ENCODE assay signal across 22 cellular contexts in the genomic region with DNA sequence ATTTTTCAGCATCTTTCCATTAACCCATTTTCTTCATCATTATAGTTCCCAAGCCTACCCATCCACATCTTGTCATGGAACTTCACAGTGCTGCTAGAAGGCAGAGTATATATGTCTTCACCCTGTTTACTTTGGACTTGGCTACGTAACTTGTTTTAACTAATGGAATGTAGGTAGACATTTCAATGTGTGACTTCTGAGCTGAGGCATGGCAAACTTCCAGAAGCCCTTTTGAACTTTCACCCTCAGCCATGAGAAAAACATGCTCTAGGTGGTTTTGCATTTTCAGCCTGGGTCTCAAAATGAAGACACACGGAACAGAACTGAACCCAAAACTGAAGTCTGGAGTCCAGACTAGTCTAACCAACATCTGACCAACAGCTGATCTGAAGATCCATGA. TPM values are rescaled to one million over a fixed set of nuclear protein-coding genes. Genes with fewer than 3 reads are reported as not detected.
A peak's percentile ranks its signal among the peaks of the same experiment; 100 is the strongest.
DNase-seq lines count a peak whose midpoint lies in the region; ATAC-seq and TF ChIP-seq lines count a peak whose summit lies in the region.
"Had no signal": no experiment of that assay in that cellular context is flagged by ENCODE, and none has a peak within 500 bp of the region (broad histone marks: within the 10 kb centered on the region; RNA-seq: fewer than 3 reads in every experiment).

No MANE protein-coding gene starts in this region.

- WGBS in mammary epithelial cell (ENCODE audit: low coverage, missing lambda C conversion rate) = 92% methylated on average over 2 of the region's 2 CpGs
- 88 to 90% (median 90%) methylated on average over 2 of the region's 2 CpGs for WGBS in psoas muscle, 3 donors

- no peak for ATAC-seq in psoas muscle
- ATAC-seq: activated CD4-positive, CD25-positive, alpha-beta regulatory T cell treated with anti-CD3 and anti-CD28 coated beads, Interleukin-2, amount 50 U/mL, for 24 hours; stimulated activated memory B cell treated with anti-CD40 and anti-IgM and Interleukin-4, amounts not matched to agents 10 μg/mL and 1 μg/mL and 100 μg/mL, for 72 hours had no signal

- no peaks in the 10 kb centered on the region for H3K9me2 ChIP-seq in SU-DHL-6 (replicated peaks; ENCODE audit: insufficient read depth, low read length)

- H3F3A ChIP-seq in SU-DHL-6 (ENCODE audit: insufficient read depth) = peaks cover 6% of the 10 kb centered on the region

- peaks cover 26% of the 10 kb centered on the region for H3K79me2 ChIP-seq in mammary epithelial cell (ENCODE audit: insufficient read depth, low read length)
- peaks cover 39% of the 10 kb centered on the region for H3K79me2 ChIP-seq in SU-DHL-6 (ENCODE audit: insufficient read depth, low read length)

- H2AFZ ChIP-seq in mammary epithelial cell (ENCODE audit: low read depth, low read length) = no peak overlapping the region
- H2AFZ ChIP-seq in SU-DHL-6 (ENCODE audit: low read depth, low read length, severe bottlenecking) = no peak overlapping the region

- CTCF ChIA-PET in mammary epithelial cell (lab: Charles Lee; ENCODE audit: low non-redundant PET) = no interaction called here

- no TSS peak for BruUV-seq in mammary epithelial cell (replicated peaks; lab: Mats Ljungman, UMichigan)

- H3K27me3 ChIP-seq in mammary epithelial cell (ENCODE audit: insufficient read depth, low read length) (no peaks in the 10 kb centered on the region), SU-DHL-6 (ENCODE audit: low read length) (no peaks in the 10 kb centered on the region), psoas muscle (ENCODE audit: insufficient read depth in 3 of 3, low read length in 2 of 3) (no peaks in the 10 kb centered on the region)
- H3K27me3 ChIP-seq: BLaER1, dorsolateral prefrontal cortex had no signal

- H4K20me1 ChIP-seq in mammary epithelial cell (ENCODE audit: insufficient read depth, low read length) (no peaks in the 10 kb centered on the region), SU-DHL-6 (ENCODE audit: low read depth, low read length) (no peaks in the 10 kb centered on the region)
- H4K20me1 ChIP-seq: BLaER1 had no signal

- TF ChIP-seq CTCF in mammary epithelial cell (conservative IDR thresholded peaks at IDR 0.05 in 1 of 2, IDR thresholded peaks at IDR 0.05 in 1 of 2; ENCODE audit: extremely low read depth in 1 of 2, insufficient read depth in 1 of 2, low read depth in 1 of 2, low read length in 2 of 2) (no peak), SU-DHL-6 (IDR thresholded peaks at IDR 0.05; ENCODE audit: insufficient read depth, low read length, poor library complexity, severe bottlenecking) (no peak), fibroblast of pulmonary artery (IDR thresholded peaks at IDR 0.05; ENCODE audit: low read length, missing control alignments) (no peak), retinal pigment epithelial cell (conservative IDR thresholded peaks at IDR 0.05; ENCODE audit: low read depth, low read length) (no peak), psoas muscle (IDR thresholded peaks at IDR 0.05) (no peak)

- no peak overlapping the region for H3K27ac ChIP-seq in mammary epithelial cell (ENCODE audit: insufficient read depth, low read depth, low read length)
- no peak overlapping the region for H3K27ac ChIP-seq in SU-DHL-6 (ENCODE audit: low read depth, low read length)
- H3K27ac ChIP-seq in psoas muscle = no peak overlapping the region
- H3K27ac ChIP-seq: BLaER1, dorsolateral prefrontal cortex had no signal

- H3K4me1 ChIP-seq in mammary epithelial cell (ENCODE audit: insufficient read depth, low read length) (peaks cover 6% of the 10 kb centered on the region), psoas muscle (peaks cover 5% of the 10 kb centered on the region)

- H3K9ac ChIP-seq in mammary epithelial cell (ENCODE audit: insufficient read depth, low read length) = no peak overlapping the region
- H3K9ac ChIP-seq in SU-DHL-6 (ENCODE audit: low read length) = no peak overlapping the region
- H3K9ac ChIP-seq: BLaER1 had no signal

- dilution Hi-C loops in mammary epithelial cell (cut with HindIII; ENCODE audit: low sequenced_read_pairs) = no loop called here

- H3K36me3 ChIP-seq in mammary epithelial cell (ENCODE audit: insufficient read depth, low read length) = peaks cover 3% of the 10 kb centered on the region
- H3K36me3 ChIP-seq in SU-DHL-6 (ENCODE audit: low read length) = peaks cover 22% of the 10 kb centered on the region; the same call in 1 of the 2 replicates
- H3K36me3 ChIP-seq in psoas muscle (ENCODE audit: insufficient read depth in 1 of 2, low read depth in 1 of 2) = peaks cover 0 to 24% of the 10 kb centered on the region in 2 donors

- H3K4me3 ChIP-seq in mammary epithelial cell (replicated peaks in 1 of 3; ENCODE audit: insufficient read depth in 1 of 3, low read depth in 2 of 3, low read length in 3 of 3) (no peak overlapping the region), SU-DHL-6 (ENCODE audit: insufficient read depth, low read length, poor library complexity, severe bottlenecking) (no peak overlapping the region), fibroblast of pulmonary artery (replicated peaks; ENCODE audit: low read depth, low read length) (no peak overlapping the region), retinal pigment epithelial cell (ENCODE audit: low read length) (no peak overlapping the region), psoas muscle (no peak overlapping the region)
- H3K4me3 ChIP-seq: BLaER1 had no signal

- H3K4me2 ChIP-seq in mammary epithelial cell (ENCODE audit: insufficient read depth, low read depth, low read length) (no peak overlapping the region), SU-DHL-6 (ENCODE audit: low read depth, low read length, poor library complexity, severe bottlenecking) (peak overlapping the region; percentile 66)
- H3K4me2 ChIP-seq: BLaER1 had no signal

- H3K9me3 ChIP-seq in mammary epithelial cell (replicated peaks; ENCODE audit: insufficient read depth, low read length) (no peaks in the 10 kb centered on the region), SU-DHL-6 (ENCODE audit: insufficient read depth, low read length) (no peaks in the 10 kb centered on the region), psoas muscle (no peaks in the 10 kb centered on the region)

- DNase-seq in T47D (ENCODE audit: low read depth in 1 of 2, low spot score in 1 of 2) = peak; percentile 1 to 54
- DNase-seq in mammary epithelial cell = no peak
- DNase-seq in fibroblast of pulmonary artery (ENCODE audit: low read depth) = peak; percentile 13
- DNase-seq in retinal pigment epithelial cell (ENCODE audit: low read depth) = peak; percentile 13
- DNase-seq in DMS153 (lab: John Stamatoyannopoulos, UW) = no peak
- DNase-seq in psoas muscle = no peak
- no peak for DNase-seq in posterior vena cava (ENCODE audit: low spot score)
- DNase-seq: activated CD8-positive, alpha-beta memory T cell treated with anti-CD3 and anti-CD28 coated beads for 24 hours; activated naive CD4-positive, alpha-beta T cell treated with Interleukin-2 at 50 U/mL for 16 hours; activated T-cell treated with anti-CD3 and anti-CD28 coated beads, Interleukin-2, amount 50 U/mL, for 1 hour; central memory CD4-positive, alpha-beta T cell; COR-L47; dorsolateral prefrontal cortex; glutamatergic neuron; NCI-H1105 treated with DMSO at 0.1 percent for 48 hours; NCI-H2029 treated with DMSO at 0.1 percent for 48 hours; NCI-H748 treated with DMSO at 0.1 percent for 48 hours; stimulated activated CD4-positive, alpha-beta T cell treated with anti-CD3 and anti-CD28 coated beads, Interleukin-2, amount 100 ng/mL, for 48 hours had no signal

- in situ Hi-C loops in T47D (cut with HindIII; ENCODE audit: low pct_unique_long_range_greater_than_20kb, low sequenced_read_pairs) = no loop called here
- in situ Hi-C loops in mammary epithelial cell (cut with MboI; ENCODE audit: low sequenced_read_pairs in 2 of 2) = no loop called here

- intact Hi-C loops in mammary epithelial cell (cut with micrococcal nuclease) (loop anchor here (1.0 kb wide), 1 partner anchor 76 kb away; a partner anchor contains a TSS), psoas muscle (cut with DNase I) (no loop called here), posterior vena cava (cut with DNase I) (no loop called here)

RNA-seq across cellular contexts. Expression of a gene that starts 3.2 kb away (rescaled TPM):
- total RNA-seq in mammary epithelial cell (10 to 100 TPM; 10.5 to 14.2 TPM), psoas muscle (1 to 10 TPM; 4.8 to 6.9 (median 6.4) TPM), posterior vena cava (10 to 100 TPM in 1 of 2 donors, 1 to 10 TPM in 1; 7.4 to 10.9 TPM)
- polyA plus RNA-seq in mammary epithelial cell (16.6 TPM), psoas muscle (10 to 100 TPM; 16.0 to 20.6 (median 16.6) TPM)
- polyA minus RNA-seq in mammary epithelial cell = 9.0 TPM

RNA-seq across cellular contexts. Expression of a gene that starts 28.3 kb away (rescaled TPM):
- total RNA-seq in mammary epithelial cell (1 to 10 TPM; 6.3 to 9.7 TPM), psoas muscle (1 to 10 TPM in 1 of 4 donors, under 1 TPM in 3; 0.69 to 1.4 (median 0.87) TPM), posterior vena cava (1 to 10 TPM; 6.2 to 9.9 TPM)
- polyA plus RNA-seq in mammary epithelial cell (6.1 TPM), psoas muscle (1 to 10 TPM in 2 of 3 donors, under 1 TPM in 1; 0.96 to 1.9 (median 1.4) TPM)
- polyA minus RNA-seq in mammary epithelial cell = 12.9 TPM

RNA-seq across cellular contexts. Expression of a gene that starts 28.5 kb away (rescaled TPM):
- total RNA-seq in mammary epithelial cell (10 to 100 TPM; 24.0 to 26.2 TPM), psoas muscle (10 to 100 TPM; 14.9 to 19.9 (median 17.6) TPM), posterior vena cava (10 to 100 TPM; 15.3 to 16.8 TPM)
- polyA plus RNA-seq in mammary epithelial cell (8.4 TPM), psoas muscle (10 to 100 TPM in 2 of 3 donors, 1 to 10 TPM in 1; 7.9 to 24.6 (median 10.9) TPM)
- 4.2 TPM for polyA minus RNA-seq in mammary epithelial cell

Comparison
In these comparisons a context has a peak if more than half of its experiments do, and no peak if none do; other contexts are left out.
1. DNase-seq: peak in T47D (2 of 2), fibroblast of pulmonary artery (single experiment) and retinal pigment epithelial cell (single experiment); none in mammary epithelial cell (single experiment), DMS153 (single experiment), psoas muscle (0 of 2) and posterior vena cava (single experiment).